In the genomic region with DNA sequence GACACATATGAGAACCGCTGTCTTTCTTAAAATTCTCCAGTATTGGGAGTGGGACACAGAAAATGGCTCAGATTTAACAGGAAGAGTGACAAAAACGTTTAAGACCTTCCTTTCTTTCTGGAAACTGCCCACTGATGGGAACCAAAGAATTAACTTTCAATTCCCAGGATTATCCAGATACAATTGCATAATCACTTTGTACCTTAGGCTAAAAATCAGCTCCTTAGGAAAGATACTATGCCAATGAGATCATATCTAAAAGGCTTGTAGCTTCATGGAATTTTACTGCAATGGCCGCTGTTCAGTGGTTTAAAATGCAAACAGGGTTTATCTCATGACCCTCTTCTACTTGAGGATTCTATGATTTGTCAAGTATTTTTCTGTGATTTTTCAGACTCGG, we compare ENCODE assay signal across 20 cellular contexts. TPM values are rescaled to one million over a fixed set of nuclear protein-coding genes. Genes with fewer than 3 reads are reported as not detected.
A peak's percentile ranks its signal among the peaks of the same experiment; 100 is the strongest.
DNase-seq lines count a peak whose midpoint lies in the region; ATAC-seq, FAIRE-seq and TF ChIP-seq lines count a peak whose summit lies in the region.
"Had no signal": no experiment of that assay in that cellular context is flagged by ENCODE, and none has a peak within 500 bp of the region (broad histone marks: within the 10 kb centered on the region; RNA-seq: fewer than 3 reads in every experiment).

No MANE protein-coding gene starts in this region.

- no peak overlapping the region for H3K4me3 Mint-ChIP-seq in central memory CD8-positive, alpha-beta T cell
- no peak overlapping the region for H3K4me3 Mint-ChIP-seq in progenitor cell of endocrine pancreas (ENCODE audit: low read depth)

- peaks cover 5% of the 10 kb centered on the region for H3K4me1 Mint-ChIP-seq in central memory CD8-positive, alpha-beta T cell
- peaks cover 18% of the 10 kb centered on the region for H3K4me1 Mint-ChIP-seq in progenitor cell of endocrine pancreas (ENCODE audit: low read depth)

- H3K27ac ChIP-seq in HEK293 (ENCODE audit: extremely low read depth, low read depth, low read length), result no peak overlapping the region
- H3K27ac ChIP-seq in ascending aorta, result no peak overlapping the region
- H3K27ac ChIP-seq: A549, SK-N-MC had no signal

- TF ChIP-seq CTCF in D721Med (IDR thresholded peaks at IDR 0.05; ENCODE audit: insufficient read depth, missing control alignments) (no peak), HEK293 (tag by site-specific recombination; IDR thresholded peaks at IDR 0.05) (no peak), progenitor cell of endocrine pancreas (IDR thresholded peaks at IDR 0.05; ENCODE audit: unreplicated experiment) (no peak), ascending aorta (IDR thresholded peaks at IDR 0.05) (no peak)

- H3K36me3 ChIP-seq in HEK293 (ENCODE audit: control insufficient read depth in 2 of 2, insufficient read depth in 1 of 2, low read length in 2 of 2) (peaks cover 0 to 9% of the 10 kb centered on the region in 2 experiments; a peak in 2 of 3 replicates), ascending aorta (peaks cover 0 to 2% of the 10 kb centered on the region in 2 donors)

- H3K4me1 ChIP-seq in HEK293 (ENCODE audit: control insufficient read depth, insufficient read depth, low read length), result no peaks in the 10 kb centered on the region
- peaks cover 4% of the 10 kb centered on the region in 2 donors for H3K4me1 ChIP-seq in ascending aorta
- H3K4me1 ChIP-seq: A549 had no signal

- H3K9me3 Mint-ChIP-seq in central memory CD8-positive, alpha-beta T cell, result no peaks in the 10 kb centered on the region
- no peaks in the 10 kb centered on the region for H3K9me3 Mint-ChIP-seq in progenitor cell of endocrine pancreas (ENCODE audit: low read depth)

- no peaks in the 10 kb centered on the region for H3K27me3 Mint-ChIP-seq in central memory CD8-positive, alpha-beta T cell
- H3K27me3 Mint-ChIP-seq in progenitor cell of endocrine pancreas, result no peaks in the 10 kb centered on the region

- peak; percentile 41 for FAIRE-seq in D721Med (lab: Jason Lieb, UNC)

- DNase-seq in D721Med (ENCODE audit: insufficient read length, low spot score) (no peak), progenitor cell of endocrine pancreas (ENCODE audit: low spot score, unreplicated experiment) (no peak), AG08395 (ENCODE audit: low spot score) (no peak), ascending aorta (ENCODE audit: low spot score in 2 of 2) (no peak)
- DNase-seq in central memory CD8-positive, alpha-beta T cell (ENCODE audit: low spot score in 2 of 2), result no peak
- DNase-seq: C1 segment of cervical spinal cord, DMS79 treated with DMSO at 0.1 percent for 48 hours, GOT3, KBM-7, NCI-H1105, NCI-H1694, NCI-H2081 treated with DMSO at 0.1 percent for 48 hours, OCI-M1, SHP77 had no signal

- no peaks in the 10 kb centered on the region for H3K9me3 ChIP-seq in HEK293 (ENCODE audit: control insufficient read depth, insufficient read depth, low read depth, low read length)
- no peaks in the 10 kb centered on the region for H3K9me3 ChIP-seq in ascending aorta
- H3K9me3 ChIP-seq: A549 had no signal

- intact Hi-C loops in ascending aorta (cut with DNase I), result no loop called here

- ATAC-seq in central memory CD8-positive, alpha-beta T cell (replicated peaks; ENCODE audit: extremely low read depth, poor library complexity, severe bottlenecking), result no peak
- ATAC-seq in SK-N-SH treated with all-trans-retinoic acid at 6 μM for 48 hours, result no peak
- ATAC-seq in HG03135 (IDR thresholded peaks at IDR 0.05; ENCODE audit: unreplicated experiment), result no peak
- ATAC-seq: A549, HCT116 had no signal

- CTCF ChIA-PET in HEK293 (lab: Yijun Ruan, JAX), result interaction anchor here (0.7 to 1.5 kb wide), 3 partner anchors 126 to 137 kb away, joined by 3 read pairs; no protein-coding TSS in a partner anchor

- no peak overlapping the region for H3K4me3 ChIP-seq in HEK293 (ENCODE audit: low read depth, low read length)
- no peak overlapping the region for H3K4me3 ChIP-seq in ascending aorta
- H3K4me3 ChIP-seq: A549, SK-N-MC had no signal

- peak overlapping the region; percentile 44 for H3K27ac Mint-ChIP-seq in central memory CD8-positive, alpha-beta T cell (ENCODE audit: low read depth)
- peak overlapping the region; percentile 20 for H3K27ac Mint-ChIP-seq in progenitor cell of endocrine pancreas

- POLR2A ChIA-PET in HEK293 (lab: Yijun Ruan, JAX), result interaction anchor here (0.6 to 3.7 kb wide), 2 partner anchors 15 to 45 kb away, joined by 8 to 15 read pairs; no protein-coding TSS in a partner anchor

- H3K36me3 Mint-ChIP-seq in central memory CD8-positive, alpha-beta T cell (ENCODE audit: insufficient read depth), result no peaks in the 10 kb centered on the region
- peaks cover 8% of the 10 kb centered on the region for H3K36me3 Mint-ChIP-seq in progenitor cell of endocrine pancreas (ENCODE audit: insufficient read depth)

- no peaks in the 10 kb centered on the region for H3K27me3 ChIP-seq in ascending aorta

TF ChIP-seq in HEK293, 187 proteins besides CTCF, POLR2A, EP300 and RAD21:
- TF ChIP-seq ZNF660 (tag by site-specific recombination; IDR thresholded peaks at IDR 0.05) (0 out of 2 replicates have a peak, but pooled peaks have one; percentile 33), PRDM1 (tag by site-specific recombination; IDR thresholded peaks at IDR 0.05) (peak; percentile 73)
- TF ChIP-seq, protein P1, sequence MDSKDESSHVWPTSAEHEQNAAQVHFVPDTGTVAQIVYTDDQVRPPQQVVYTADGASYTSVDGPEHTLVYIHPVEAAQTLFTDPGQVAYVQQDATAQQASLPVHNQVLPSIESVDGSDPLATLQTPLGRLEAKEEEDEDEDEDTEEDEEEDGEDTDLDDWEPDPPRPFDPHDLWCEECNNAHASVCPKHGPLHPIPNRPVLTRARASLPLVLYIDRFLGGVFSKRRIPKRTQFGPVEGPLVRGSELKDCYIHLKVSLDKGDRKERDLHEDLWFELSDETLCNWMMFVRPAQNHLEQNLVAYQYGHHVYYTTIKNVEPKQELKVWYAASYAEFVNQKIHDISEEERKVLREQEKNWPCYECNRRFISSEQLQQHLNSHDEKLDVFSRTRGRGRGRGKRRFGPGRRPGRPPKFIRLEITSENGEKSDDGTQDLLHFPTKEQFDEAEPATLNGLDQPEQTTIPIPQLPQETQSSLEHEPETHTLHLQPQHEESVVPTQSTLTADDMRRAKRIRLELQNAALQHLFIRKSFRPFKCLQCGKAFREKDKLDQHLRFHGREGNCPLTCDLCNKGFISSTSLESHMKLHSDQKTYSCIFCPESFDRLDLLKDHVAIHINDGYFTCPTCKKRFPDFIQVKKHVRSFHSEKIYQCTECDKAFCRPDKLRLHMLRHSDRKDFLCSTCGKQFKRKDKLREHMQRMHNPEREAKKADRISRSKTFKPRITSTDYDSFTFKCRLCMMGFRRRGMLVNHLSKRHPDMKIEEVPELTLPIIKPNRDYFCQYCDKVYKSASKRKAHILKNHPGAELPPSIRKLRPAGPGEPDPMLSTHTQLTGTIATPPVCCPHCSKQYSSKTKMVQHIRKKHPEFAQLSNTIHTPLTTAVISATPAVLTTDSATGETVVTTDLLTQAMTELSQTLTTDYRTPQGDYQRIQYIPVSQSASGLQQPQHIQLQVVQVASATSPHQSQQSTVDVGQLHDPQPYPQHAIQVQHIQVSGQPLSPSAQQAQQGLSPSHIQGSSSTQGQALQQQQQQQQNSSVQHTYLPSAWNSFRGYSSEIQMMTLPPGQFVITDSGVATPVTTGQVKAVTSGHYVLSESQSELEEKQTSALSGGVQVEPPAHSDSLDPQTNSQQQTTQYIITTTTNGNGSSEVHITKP (tag by site-specific recombination; IDR thresholded peaks at IDR 0.05), result no peak

TF ChIP-seq in SK-N-SH treated with all-trans-retinoic acid at 6 μM for 48 hours, 23 proteins besides CTCF, POLR2A, EP300 and RAD21:
- TF ChIP-seq, protein P2, sequence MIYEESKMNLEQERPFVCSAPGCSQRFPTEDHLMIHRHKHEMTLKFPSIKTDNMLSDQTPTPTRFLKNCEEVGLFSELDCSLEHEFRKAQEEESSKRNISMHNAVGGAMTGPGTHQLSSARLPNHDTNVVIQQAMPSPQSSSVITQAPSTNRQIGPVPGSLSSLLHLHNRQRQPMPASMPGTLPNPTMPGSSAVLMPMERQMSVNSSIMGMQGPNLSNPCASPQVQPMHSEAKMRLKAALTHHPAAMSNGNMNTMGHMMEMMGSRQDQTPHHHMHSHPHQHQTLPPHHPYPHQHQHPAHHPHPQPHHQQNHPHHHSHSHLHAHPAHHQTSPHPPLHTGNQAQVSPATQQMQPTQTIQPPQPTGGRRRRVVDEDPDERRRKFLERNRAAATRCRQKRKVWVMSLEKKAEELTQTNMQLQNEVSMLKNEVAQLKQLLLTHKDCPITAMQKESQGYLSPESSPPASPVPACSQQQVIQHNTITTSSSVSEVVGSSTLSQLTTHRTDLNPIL (CRISPR knock-in tag; IDR thresholded peaks at IDR 0.05; ENCODE audit: low read depth), result no peak
- no peak for TF ChIP-seq ESRRG (CRISPR knock-in tag; IDR thresholded peaks at IDR 0.05)
- TF ChIP-seq SNAI2 (CRISPR knock-in tag; IDR thresholded peaks at IDR 0.05), result no peak
- no peak for TF ChIP-seq ZFP30 (CRISPR knock-in tag; IDR thresholded peaks at IDR 0.05)
TF ChIP-seq in SK-N-SH treated with all-trans-retinoic acid at 6 μM for 48 hours: peak in this region for 0.

RNA-seq across cellular contexts. Expression of gene ERN1, which starts 31.4 kb away (rescaled TPM):
- total RNA-seq in progenitor cell of endocrine pancreas (39.4 and 43.1 TPM in 2 replicates), ascending aorta (26.5 TPM)
